In genomic region chr3:73266558-73266957, GRCh38 we compare ENCODE assay signal across 3 cellular contexts.
DNase-seq lines count a peak whose midpoint lies in the region; ATAC-seq, FAIRE-seq and TF ChIP-seq lines count a peak whose summit lies in the region.
"Not testable (repeated sequence)": the region's sequence is repeated elsewhere in the genome, so short reads cannot be mapped to it uniquely, and the experiment has no call there.

No MANE protein-coding gene starts in this region.

- H3K4me3 ChIP-seq in HEK293 (ENCODE audit: low read depth, low read length); bronchial epithelial cell (ENCODE audit: low read depth, low read length): not testable (repeated sequence)

- H3K27ac ChIP-seq in HEK293 (ENCODE audit: extremely low read depth, low read depth, low read length): not testable (repeated sequence)

- CTCF ChIA-PET in HEK293 (lab: Yijun Ruan, JAX): not testable (repeated sequence)

- not testable (repeated sequence) for H3K9me3 ChIP-seq in HEK293 (ENCODE audit: control insufficient read depth, insufficient read depth, low read depth, low read length)

- not testable (repeated sequence) for TF ChIP-seq CTCF in HEK293 (tag by site-specific recombination; IDR thresholded peaks at IDR 0.05); bronchial epithelial cell (IDR thresholded peaks at IDR 0.05; ENCODE audit: insufficient read depth, low read length, severe bottlenecking)

- not testable (repeated sequence) for DNase-seq in bronchial epithelial cell (ENCODE audit: low read depth)

- not testable (repeated sequence) for H3K36me3 ChIP-seq in HEK293 (ENCODE audit: control insufficient read depth in 2 of 2, insufficient read depth in 1 of 2, low read length in 2 of 2); bronchial epithelial cell (ENCODE audit: control insufficient read depth, insufficient read depth, low read length)

- not testable (repeated sequence) for ATAC-seq in SK-N-SH treated with all-trans-retinoic acid at 6 μM for 48 hours

- peak; percentile 86 for FAIRE-seq in bronchial epithelial cell (lab: Jason Lieb, UNC)

- H3K27me3 ChIP-seq in bronchial epithelial cell (ENCODE audit: control insufficient read depth, insufficient read depth, low read length): not testable (repeated sequence)

- H3K4me1 ChIP-seq in HEK293 (ENCODE audit: control insufficient read depth, insufficient read depth, low read length): not testable (repeated sequence)

- POLR2A ChIA-PET in HEK293 (lab: Yijun Ruan, JAX): not testable (repeated sequence)

TF ChIP-seq in HEK293, 187 proteins besides CTCF, POLR2A, EP300 and RAD21:
- peak; percentile 66 for TF ChIP-seq ZNF146 (tag by site-specific recombination; IDR thresholded peaks at IDR 0.05)
- TF ChIP-seq, protein P1, sequence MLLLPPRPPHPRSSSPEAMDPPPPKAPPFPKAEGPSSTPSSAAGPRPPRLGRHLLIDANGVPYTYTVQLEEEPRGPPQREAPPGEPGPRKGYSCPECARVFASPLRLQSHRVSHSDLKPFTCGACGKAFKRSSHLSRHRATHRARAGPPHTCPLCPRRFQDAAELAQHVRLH (tag by site-specific recombination; IDR thresholded peaks at IDR 0.05): 0 out of 2 replicates have a peak, but pooled peaks have one; percentile 48

TF ChIP-seq in SK-N-SH treated with all-trans-retinoic acid at 6 μM for 48 hours, 23 proteins besides CTCF, POLR2A, EP300 and RAD21:
- peak; percentile 83 for TF ChIP-seq ZNF8 (CRISPR knock-in tag; IDR thresholded peaks at IDR 0.05)
